In the genomic region with DNA sequence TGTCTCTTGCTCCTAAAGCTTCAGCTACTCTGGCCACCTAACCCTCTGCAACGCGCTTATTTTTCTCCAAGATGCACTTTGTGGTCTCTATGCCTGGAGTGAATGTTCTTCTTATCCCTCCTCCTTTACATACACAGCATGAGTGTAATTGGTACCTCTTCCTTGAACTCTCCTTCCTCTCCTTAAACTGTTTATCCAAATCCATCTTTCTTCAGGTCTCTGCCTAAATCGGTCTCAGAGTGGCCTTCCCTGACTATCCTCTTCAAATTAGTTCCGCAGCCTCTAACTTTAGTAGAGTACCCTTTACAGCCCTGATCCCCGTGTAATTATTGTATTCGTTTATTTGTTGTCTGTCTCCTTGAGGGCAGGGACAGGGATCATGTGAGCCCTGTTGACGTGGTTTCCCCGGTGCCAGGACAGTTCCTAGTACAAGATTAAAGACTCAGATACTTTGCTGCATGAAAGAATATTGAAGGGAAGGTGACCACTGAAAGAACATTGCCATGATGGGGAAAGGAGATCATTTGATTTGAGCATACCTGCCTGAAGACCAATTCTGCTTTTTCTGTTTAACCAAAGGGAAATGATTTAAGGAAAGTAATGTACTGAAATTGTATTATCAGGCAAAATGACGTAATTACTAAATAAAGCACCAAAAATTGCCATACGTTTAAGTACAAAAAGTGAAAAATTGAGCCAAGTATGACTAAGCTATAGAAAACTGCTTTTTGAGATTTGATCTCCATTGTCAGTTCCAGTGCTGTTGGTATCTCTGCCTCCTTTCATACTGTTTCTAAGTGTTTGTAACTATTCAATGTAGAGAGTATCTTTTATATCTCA, we compare ENCODE assay signal across 8 cellular contexts. TPM values are rescaled to one million over a fixed set of nuclear protein-coding genes. Genes with fewer than 3 reads are reported as not detected.
A peak's percentile ranks its signal among the peaks of the same experiment; 100 is the strongest.
DNase-seq lines count a peak whose midpoint lies in the region; ATAC-seq and TF ChIP-seq lines count a peak whose summit lies in the region.

No MANE protein-coding gene starts in this region.

- peak overlapping the region; percentile 100 for H3K27ac Mint-ChIP-seq in progenitor cell of endocrine pancreas

- no peaks in the 10 kb centered on the region for H3K27me3 Mint-ChIP-seq in progenitor cell of endocrine pancreas

- DNase-seq in HL-60 (ENCODE audit: low read depth in 1 of 2, low spot score in 1 of 2), result peak in 1 of 2 experiments; percentile 5
- DNase-seq in WERI-Rb-1, result no peak
- DNase-seq in foreskin melanocyte, result peak; percentile 42
- no peak for DNase-seq in progenitor cell of endocrine pancreas (ENCODE audit: low spot score, unreplicated experiment)
- no peak for DNase-seq in GDM1 (lab: John Stamatoyannopoulos, UW)

- peaks cover 8 to 65% (median 48%) of the 10 kb centered on the region in 11 experiments; a peak in 21 of 22 replicates for H4K20me1 ChIP-seq in BLaER1 treated with 17β-estradiol and CSF1 and Interleukin-3, amounts not matched to agents 10 nM and 100 nM

- peaks cover 28% of the 10 kb centered on the region for H3K4me1 Mint-ChIP-seq in progenitor cell of endocrine pancreas (ENCODE audit: low read depth)

- H3K9ac ChIP-seq in BLaER1 treated with 17β-estradiol and CSF1 and Interleukin-3, amounts not matched to agents 10 nM and 100 nM, result peak overlapping the region; percentile 91 to 98 (median 95)

- H3K4me3 ChIP-seq in BLaER1 treated with 17β-estradiol and CSF1 and Interleukin-3, amounts not matched to agents 10 nM and 100 nM, result peak overlapping the region; percentile 79 to 95 (median 86)
- peak overlapping the region; percentile 76 for H3K4me3 ChIP-seq in HL-60 (replicated peaks; ENCODE audit: insufficient read depth, low read length)
- peak overlapping the region; percentile 95 for H3K4me3 ChIP-seq in WERI-Rb-1 (ENCODE audit: low read depth, low read length)

- peak overlapping the region; percentile 84 to 98 (median 95) for H3K27ac ChIP-seq in BLaER1 treated with 17β-estradiol and CSF1 and Interleukin-3, amounts not matched to agents 10 nM and 100 nM
- peak overlapping the region; percentile 98 for H3K27ac ChIP-seq in HL-60 (replicated peaks)
- H3K27ac ChIP-seq in WERI-Rb-1, result peak overlapping the region; percentile 98

- H3K36me3 ChIP-seq in BLaER1 treated with 17β-estradiol and CSF1 and Interleukin-3, amounts not matched to agents 10 nM and 100 nM, result peaks cover 29 to 64% (median 48%) of the 10 kb centered on the region in 11 experiments
- peaks cover 65% of the 10 kb centered on the region for H3K36me3 ChIP-seq in WERI-Rb-1

- H3K9me3 ChIP-seq in BLaER1 treated with 17β-estradiol and CSF1 and Interleukin-3, amounts not matched to agents 10 nM and 100 nM (replicated peaks in 1 of 11), result no peaks in the 10 kb centered on the region
- no peaks in the 10 kb centered on the region for H3K9me3 ChIP-seq in WERI-Rb-1 (ENCODE audit: severe bottlenecking)

- TF ChIP-seq CTCF in HL-60 (IDR thresholded peaks at IDR 0.05; ENCODE audit: insufficient read depth, low read length) (no peak), WERI-Rb-1 (IDR thresholded peaks at IDR 0.05; ENCODE audit: low read depth, low read length) (no peak), progenitor cell of endocrine pancreas (IDR thresholded peaks at IDR 0.05; ENCODE audit: unreplicated experiment) (no peak)

- peaks cover 3% of the 10 kb centered on the region for H3K36me3 Mint-ChIP-seq in progenitor cell of endocrine pancreas (ENCODE audit: insufficient read depth)

- no peaks in the 10 kb centered on the region for H3K27me3 ChIP-seq in BLaER1 treated with 17β-estradiol and CSF1 and Interleukin-3, amounts not matched to agents 10 nM and 100 nM
- H3K27me3 ChIP-seq in HL-60 (ENCODE audit: insufficient read depth, poor library complexity, severe bottlenecking) (no peaks in the 10 kb centered on the region), WERI-Rb-1 (ENCODE audit: insufficient read depth, low read depth, severe bottlenecking) (no peaks in the 10 kb centered on the region)

- peak overlapping the region; percentile 82 to 99 (median 94) for H3K4me2 ChIP-seq in BLaER1 treated with 17β-estradiol and CSF1 and Interleukin-3, amounts not matched to agents 10 nM and 100 nM

- no peaks in the 10 kb centered on the region for H3K9me3 Mint-ChIP-seq in progenitor cell of endocrine pancreas (ENCODE audit: low read depth)

- ATAC-seq in GM19463 (IDR thresholded peaks at IDR 0.05; ENCODE audit: unreplicated experiment) (no peak), HG03460 (IDR thresholded peaks at IDR 0.05; ENCODE audit: unreplicated experiment) (no peak)

- H3K4me1 ChIP-seq in BLaER1 treated with 17β-estradiol and CSF1 and Interleukin-3, amounts not matched to agents 10 nM and 100 nM, result peaks cover 33 to 44% (median 41%) of the 10 kb centered on the region in 10 experiments

- H3K4me3 Mint-ChIP-seq in progenitor cell of endocrine pancreas (ENCODE audit: low read depth), result peak overlapping the region; percentile 88

RNA-seq across cellular contexts. Expression of a gene that starts 1.2 kb away (rescaled TPM):
- total RNA-seq in progenitor cell of endocrine pancreas, result 71.0 and 72.3 TPM in 2 replicates

RNA-seq across cellular contexts. Expression of a gene that starts 1.7 kb away (rescaled TPM):
- 25.5 and 26.4 TPM in 2 replicates for total RNA-seq in progenitor cell of endocrine pancreas

RNA-seq across cellular contexts. Expression of a gene that starts 37.8 kb away (rescaled TPM):
- total RNA-seq in progenitor cell of endocrine pancreas, result 0.38 and 0.62 TPM in 2 replicates
